8 cellular contexts compared by ENCODE assay signal in the genomic region with DNA sequence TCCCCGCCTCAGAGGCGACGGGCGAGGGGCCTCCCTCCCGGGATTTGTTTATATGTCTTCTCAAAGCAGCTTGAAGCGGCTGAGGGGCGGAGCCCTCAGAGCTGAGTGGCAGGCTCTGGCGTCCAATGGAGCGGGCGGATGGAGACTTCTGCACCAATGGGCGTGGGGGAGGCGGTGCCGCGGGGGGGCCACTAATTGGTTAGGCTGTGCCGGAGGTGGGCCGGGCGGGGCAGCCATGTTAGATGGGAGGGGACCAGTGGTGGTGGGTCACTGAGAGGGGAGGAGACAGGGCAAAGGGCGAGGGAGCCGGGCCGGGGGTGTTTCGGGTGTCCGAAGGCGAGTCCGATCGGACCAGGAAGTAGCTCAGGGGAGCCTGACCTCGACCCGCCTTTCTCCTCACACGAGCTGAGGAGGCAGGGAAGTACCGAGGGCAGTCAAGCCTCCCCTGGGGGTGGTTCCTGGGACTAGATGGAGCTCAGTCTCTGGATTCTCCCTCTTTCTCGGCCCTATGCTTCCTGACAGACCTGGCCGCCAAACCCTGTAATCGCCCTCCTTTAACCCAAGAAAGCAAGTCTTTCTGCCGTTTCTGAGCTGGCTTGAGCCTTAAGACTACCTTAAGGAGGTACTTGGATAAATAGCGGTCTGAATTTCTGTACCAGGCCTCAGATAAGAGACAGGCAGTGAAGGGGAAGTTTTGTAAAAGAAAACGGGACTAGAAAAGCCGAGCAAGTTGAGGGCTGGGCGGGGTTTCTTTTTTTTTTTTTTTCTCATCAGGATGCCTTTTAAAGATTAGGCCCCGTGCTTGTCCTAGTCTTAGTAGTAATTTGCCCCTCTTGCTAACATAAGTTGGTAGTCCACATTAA. TPM values are rescaled to one million over a fixed set of nuclear protein-coding genes. Genes with fewer than 3 reads are reported as not detected.
DNase-seq lines count a peak whose midpoint lies in the region; ATAC-seq lines count a peak whose summit lies in the region.

No MANE protein-coding gene starts in this region.

- peak overlapping the region; percentile 97 for H3K27ac ChIP-seq in effector memory CD4-positive, alpha-beta T cell (ENCODE audit: insufficient read depth, low read length, poor library complexity, severe bottlenecking)

- H3K4me3 Mint-ChIP-seq in memory B cell = peak overlapping the region; percentile 88

- H3K9me3 Mint-ChIP-seq in memory B cell = no peaks in the 10 kb centered on the region

- no peaks in the 10 kb centered on the region for H3K36me3 Mint-ChIP-seq in memory B cell

- ATAC-seq in GM21360 (IDR thresholded peaks at IDR 0.05; ENCODE audit: unreplicated experiment) (peak; percentile 68), memory B cell (ENCODE audit: low read depth) (peak; percentile 75)

- no peaks in the 10 kb centered on the region for H3K27me3 ChIP-seq in effector memory CD4-positive, alpha-beta T cell (replicated peaks; ENCODE audit: control insufficient read depth, insufficient read depth, low read length, poor library complexity, severe bottlenecking)

- peaks cover 19% of the 10 kb centered on the region for H3K4me1 Mint-ChIP-seq in memory B cell

- no peaks in the 10 kb centered on the region for H3K27me3 Mint-ChIP-seq in memory B cell

- no peaks in the 10 kb centered on the region for H3K36me3 ChIP-seq in effector memory CD4-positive, alpha-beta T cell (ENCODE audit: control insufficient read depth, insufficient read depth, low read length)

- peak overlapping the region; percentile 96 for H3K4me3 ChIP-seq in effector memory CD4-positive, alpha-beta T cell (ENCODE audit: insufficient read depth, low read depth, low read length, poor library complexity, severe bottlenecking)

- no peaks in the 10 kb centered on the region for H3K9me3 ChIP-seq in effector memory CD4-positive, alpha-beta T cell (ENCODE audit: control insufficient read depth, low read length)

- DNase-seq in COLO829 (ENCODE audit: low spot score) (peak; percentile 85), HT-29 (ENCODE audit: low spot score) (peak; percentile 99), memory B cell (ENCODE audit: low spot score in 2 of 2) (peak; percentile 98 to 99)
- peak; percentile 96 for DNase-seq in NK-92 treated with Interleukin-12 subunit alpha and Interleukin-12 subunit beta, amount 100 ng/mL, for 24 hours (lab: John Stamatoyannopoulos, UW)
- DNase-seq in activated CD8-positive, alpha-beta memory T cell treated with anti-CD3 and anti-CD28 coated beads for 4 hours (ENCODE audit: low read depth in 2 of 2) = peak; percentile 98
- peak; percentile 94 to 99 (median 98) for DNase-seq in effector memory CD4-positive, alpha-beta T cell
- peak; percentile 97 for DNase-seq in stimulated activated CD8-positive, alpha-beta memory T cell treated with anti-CD3 and anti-CD28 coated beads, Interleukin-12 subunit alpha, Interleukin-12 subunit beta, amount 100 ng/mL, for 1 hour (ENCODE audit: low read depth)

- peaks cover 11% of the 10 kb centered on the region for H3K4me1 ChIP-seq in effector memory CD4-positive, alpha-beta T cell (ENCODE audit: control insufficient read depth, insufficient read depth, low read length, poor library complexity, severe bottlenecking)

- H3K27ac Mint-ChIP-seq in memory B cell = peak overlapping the region; percentile 91

RNA-seq across cellular contexts. Expression of a gene that starts 1.1 kb away (rescaled TPM):
- total RNA-seq in HT-29 (2014; rRNA removed; shearing (Covaris generic)) = 3.8 and 6.0 TPM in 2 replicates

Comparison
In these comparisons a context has a peak if more than half of its experiments do, and no peak if none do; other contexts are left out.
1. Peak in every context shown above with its lines: DNase-seq, ATAC-seq, H3K4me3 ChIP-seq and H3K27ac ChIP-seq.